Comparison of ENCODE assay signal across 1 cellular context in the genomic region with DNA sequence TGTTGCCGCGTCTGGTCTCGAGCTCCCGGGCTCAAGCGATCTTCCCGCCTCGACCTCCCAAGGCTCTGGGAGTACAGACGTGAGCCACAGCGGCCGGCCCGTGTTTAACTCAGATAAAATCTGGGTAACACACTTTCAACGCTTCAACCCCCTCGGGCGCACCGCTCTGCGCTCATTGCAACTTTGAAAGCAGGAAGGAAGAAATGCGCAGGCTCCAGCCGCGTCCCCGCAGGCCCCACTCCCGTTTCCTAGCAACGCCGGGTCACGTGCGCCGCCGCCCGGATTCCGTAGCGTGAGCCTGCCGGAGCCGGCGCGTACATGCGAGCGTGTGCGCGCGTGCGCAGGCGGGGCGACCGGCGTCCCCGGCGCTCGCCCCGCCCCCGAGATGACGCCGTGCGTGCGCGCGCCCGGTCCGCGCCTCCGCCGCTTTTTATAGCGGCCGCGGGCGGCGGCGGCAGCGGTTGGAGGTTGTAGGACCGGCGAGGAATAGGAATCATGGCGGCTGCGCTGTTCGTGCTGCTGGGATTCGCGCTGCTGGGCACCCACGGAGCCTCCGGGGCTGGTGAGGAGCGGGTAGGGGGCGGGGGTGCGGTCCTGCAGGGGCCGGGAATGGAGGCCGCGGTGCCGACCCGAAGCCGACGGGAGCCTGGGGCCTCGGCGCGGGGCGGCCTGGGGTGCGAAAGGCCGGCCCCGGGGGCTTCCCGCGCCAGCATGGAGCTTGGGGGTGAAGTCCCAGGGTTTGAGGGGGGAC.
TF ChIP-seq lines count a peak whose summit lies in the region.

A gene (plus strand): TSS at position 457 of the 751 bp plus-strand sequence. CDS start 39 bp downstream, at position 496.

TF ChIP-seq in H1, 55 proteins besides CTCF, POLR2A, EP300 and RAD21:
- TF ChIP-seq, protein P1, sequence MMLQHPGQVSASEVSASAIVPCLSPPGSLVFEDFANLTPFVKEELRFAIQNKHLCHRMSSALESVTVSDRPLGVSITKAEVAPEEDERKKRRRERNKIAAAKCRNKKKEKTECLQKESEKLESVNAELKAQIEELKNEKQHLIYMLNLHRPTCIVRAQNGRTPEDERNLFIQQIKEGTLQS (IDR thresholded peaks at IDR 0.05; ENCODE audit: insufficient read depth, low read depth, low read length) = peak; percentile 90
- TF ChIP-seq TAF7 (optimal IDR thresholded peaks at IDR 0.05; ENCODE audit: borderline replicate concordance, low read depth, low read length) (peak; percentile 92), TBP (IDR thresholded peaks at IDR 0.05; ENCODE audit: low read depth, low read length) (peak; percentile 95), SIRT6 (IDR thresholded peaks at IDR 0.05; ENCODE audit: low read length) (no peak), JUN (IDR thresholded peaks at IDR 0.05; ENCODE audit: low read depth, low read length) (no peak), KDM4A (IDR thresholded peaks at IDR 0.05; ENCODE audit: low read depth, low read length, severe bottlenecking) (peak; percentile 41), SAP30 (IDR thresholded peaks at IDR 0.05; ENCODE audit: insufficient read depth, insufficient replicate concordance, low read length) (no peak), TEAD4 (IDR thresholded peaks at IDR 0.05; ENCODE audit: low read depth, low read length) (peak; percentile 36; the same call in 1 of the 2 replicates), NANOG (IDR thresholded peaks at IDR 0.05; ENCODE audit: insufficient read depth, low read depth, low read length, poor library complexity, severe bottlenecking) (peak; percentile 56), TAF1 (IDR thresholded peaks at IDR 0.05; ENCODE audit: low read depth, low read length) (peak; percentile 98), JUND (IDR thresholded peaks at IDR 0.05; ENCODE audit: low read length) (0 out of 2 replicates have a peak, but pooled peaks have one; percentile 4), BRCA1 (IDR thresholded peaks at IDR 0.05; ENCODE audit: low read depth, low read length) (no peak), SIN3A (conservative IDR thresholded peaks at IDR 0.05 in 1 of 2, IDR thresholded peaks at IDR 0.05 in 1 of 2; ENCODE audit: low read depth in 1 of 2, low read length in 2 of 2) (peak in 1 of 2 experiments; percentile 89; a peak in 2 of 4 replicates), POLR2AphosphoS5 (IDR thresholded peaks at IDR 0.05; ENCODE audit: low read depth, low read length) (peak; percentile 94), MAFK (IDR thresholded peaks at IDR 0.05; ENCODE audit: low read depth, low read length) (no peak), PHF8 (conservative IDR thresholded peaks at IDR 0.05; ENCODE audit: low read depth, low read length) (peak; percentile 91), YY1 (IDR thresholded peaks at IDR 0.05; ENCODE audit: low read depth, low read length) (peak; percentile 84), NRF1 (IDR thresholded peaks at IDR 0.05; ENCODE audit: low read depth, low read length) (peak; percentile 65), CREB1 (IDR thresholded peaks at IDR 0.05) (peak; percentile 64), GTF2F1 (IDR thresholded peaks at IDR 0.05; ENCODE audit: borderline replicate concordance, low read depth, low read length) (peak; percentile 85), SP2 (IDR thresholded peaks at IDR 0.05; ENCODE audit: low read length) (no peak)
- TF ChIP-seq, protein P2, sequence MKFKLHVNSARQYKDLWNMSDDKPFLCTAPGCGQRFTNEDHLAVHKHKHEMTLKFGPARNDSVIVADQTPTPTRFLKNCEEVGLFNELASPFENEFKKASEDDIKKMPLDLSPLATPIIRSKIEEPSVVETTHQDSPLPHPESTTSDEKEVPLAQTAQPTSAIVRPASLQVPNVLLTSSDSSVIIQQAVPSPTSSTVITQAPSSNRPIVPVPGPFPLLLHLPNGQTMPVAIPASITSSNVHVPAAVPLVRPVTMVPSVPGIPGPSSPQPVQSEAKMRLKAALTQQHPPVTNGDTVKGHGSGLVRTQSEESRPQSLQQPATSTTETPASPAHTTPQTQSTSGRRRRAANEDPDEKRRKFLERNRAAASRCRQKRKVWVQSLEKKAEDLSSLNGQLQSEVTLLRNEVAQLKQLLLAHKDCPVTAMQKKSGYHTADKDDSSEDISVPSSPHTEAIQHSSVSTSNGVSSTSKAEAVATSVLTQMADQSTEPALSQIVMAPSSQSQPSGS (IDR thresholded peaks at IDR 0.05; ENCODE audit: low read length) = peak; percentile 7; the same call in 1 of the 2 replicates
- TF ChIP-seq, protein P3, sequence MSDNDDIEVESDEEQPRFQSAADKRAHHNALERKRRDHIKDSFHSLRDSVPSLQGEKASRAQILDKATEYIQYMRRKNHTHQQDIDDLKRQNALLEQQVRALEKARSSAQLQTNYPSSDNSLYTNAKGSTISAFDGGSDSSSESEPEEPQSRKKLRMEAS (IDR thresholded peaks at IDR 0.05) = peak; percentile 85
- TF ChIP-seq, protein P4, sequence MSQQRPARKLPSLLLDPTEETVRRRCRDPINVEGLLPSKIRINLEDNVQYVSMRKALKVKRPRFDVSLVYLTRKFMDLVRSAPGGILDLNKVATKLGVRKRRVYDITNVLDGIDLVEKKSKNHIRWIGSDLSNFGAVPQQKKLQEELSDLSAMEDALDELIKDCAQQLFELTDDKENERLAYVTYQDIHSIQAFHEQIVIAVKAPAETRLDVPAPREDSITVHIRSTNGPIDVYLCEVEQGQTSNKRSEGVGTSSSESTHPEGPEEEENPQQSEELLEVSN (IDR thresholded peaks at IDR 0.05) = no peak; the same call in 1 of the 2 replicates
- TF ChIP-seq, protein P5, sequence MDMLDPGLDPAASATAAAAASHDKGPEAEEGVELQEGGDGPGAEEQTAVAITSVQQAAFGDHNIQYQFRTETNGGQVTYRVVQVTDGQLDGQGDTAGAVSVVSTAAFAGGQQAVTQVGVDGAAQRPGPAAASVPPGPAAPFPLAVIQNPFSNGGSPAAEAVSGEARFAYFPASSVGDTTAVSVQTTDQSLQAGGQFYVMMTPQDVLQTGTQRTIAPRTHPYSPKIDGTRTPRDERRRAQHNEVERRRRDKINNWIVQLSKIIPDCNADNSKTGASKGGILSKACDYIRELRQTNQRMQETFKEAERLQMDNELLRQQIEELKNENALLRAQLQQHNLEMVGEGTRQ (IDR thresholded peaks at IDR 0.05; ENCODE audit: low read length) = peak; percentile 97
